ENCODE assay signal across 8 cellular contexts in genomic region chr5:72018158-72018803, GRCh38.
A peak's percentile ranks its signal among the peaks of the same experiment; 100 is the strongest.
DNase-seq lines count a peak whose midpoint lies in the region; ATAC-seq, FAIRE-seq and TF ChIP-seq lines count a peak whose summit lies in the region.

No MANE protein-coding gene starts in this region.

- FAIRE-seq in HTR-8/SVneo (lab: Jason Lieb, UNC): no peak

- TF ChIP-seq CTCF in GM10266 (IDR thresholded peaks at IDR 0.05; ENCODE audit: control insufficient read depth, insufficient read depth, low read depth, missing control alignments) (peak; percentile 94), astrocyte of the spinal cord (IDR thresholded peaks at IDR 0.05; ENCODE audit: low read depth, low read length) (peak; percentile 97)

- DNase-seq in GM10266 (ENCODE audit: extremely low spot score) (peak; percentile 56), HTR-8/SVneo (ENCODE audit: insufficient read length, low spot score) (peak; percentile 59), T-helper 2 cell (peak in 4 of 5 experiments; percentile 3 to 47 (median 24)), astrocyte of the spinal cord (ENCODE audit: low read depth, low spot score) (peak; percentile 50), kidney glomerular epithelial cell (lab: John Stamatoyannopoulos, UW) (peak; percentile 33), posterior vena cava (ENCODE audit: low spot score) (no peak)
- DNase-seq in stimulated activated CD8-positive, alpha-beta memory T cell treated with anti-CD3 and anti-CD28 coated beads, Interleukin-15, amount 100 ng/mL, for 4 hours (ENCODE audit: low read depth in 2 of 2): peak; percentile 1 to 11

- no peak overlapping the region for H3K4me3 ChIP-seq in astrocyte of the spinal cord (ENCODE audit: low read depth, low read length)

- intact Hi-C loops in posterior vena cava (cut with DNase I): loop anchor here in 1 of 2 donors (10.0 kb wide), 1 partner anchor 233 kb away; no protein-coding TSS in a partner anchor

- in situ Hi-C loops in astrocyte of the spinal cord (cut with HindIII; ENCODE audit: low sequenced_read_pairs): no loop called here

- no peak for ATAC-seq in GM21515 (IDR thresholded peaks at IDR 0.05; ENCODE audit: unreplicated experiment)
